21 cellular contexts compared by ENCODE assay signal in the genomic region with DNA sequence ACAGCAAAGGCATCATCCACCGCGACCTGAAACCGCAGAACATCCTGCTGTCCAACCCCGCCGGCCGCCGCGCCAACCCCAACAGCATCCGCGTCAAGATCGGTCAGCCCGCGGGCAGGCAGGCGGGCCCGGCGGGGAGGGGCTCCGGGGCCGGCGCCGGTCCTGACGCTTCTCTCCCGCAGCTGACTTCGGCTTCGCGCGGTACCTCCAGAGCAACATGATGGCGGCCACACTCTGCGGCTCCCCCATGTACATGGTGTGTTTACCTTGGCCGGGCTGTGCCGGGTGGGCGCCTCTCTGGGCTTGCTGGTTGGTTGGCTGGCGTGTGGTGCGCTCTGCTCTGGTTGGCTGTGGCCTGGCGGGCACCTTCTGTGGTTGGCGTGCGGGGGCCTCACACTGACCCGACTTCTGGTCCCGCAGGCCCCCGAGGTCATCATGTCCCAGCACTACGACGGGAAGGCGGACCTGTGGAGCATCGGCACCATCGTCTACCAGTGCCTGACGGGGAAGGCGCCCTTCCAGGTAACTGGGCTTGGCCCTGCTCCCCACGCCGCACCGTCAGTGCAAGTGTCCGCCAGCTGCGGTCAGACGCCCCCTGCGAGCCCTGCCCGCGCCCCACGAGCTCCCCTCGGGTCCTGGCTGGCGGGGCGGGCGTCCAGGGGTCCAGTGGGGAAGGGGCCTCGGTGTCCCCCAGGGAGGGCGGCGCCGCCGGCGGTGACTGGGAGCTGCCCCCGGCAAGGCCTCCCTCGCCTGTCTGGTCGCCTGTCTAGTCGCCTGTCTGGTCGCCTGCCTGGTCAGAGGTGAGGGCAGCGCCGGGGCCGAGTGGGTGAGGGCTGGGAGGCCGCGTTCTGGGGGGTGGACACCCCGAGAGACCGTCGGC. TPM values are rescaled to one million over a fixed set of nuclear protein-coding genes. Genes with fewer than 3 reads are reported as not detected.
DNase-seq lines count a peak whose midpoint lies in the region; ATAC-seq and TF ChIP-seq lines count a peak whose summit lies in the region.
"Had no signal": no experiment of that assay in that cellular context is flagged by ENCODE, and none has a peak within 500 bp of the region (broad histone marks: within the 10 kb centered on the region; RNA-seq: fewer than 3 reads in every experiment).

No MANE protein-coding gene starts in this region.

- H4K20me1 ChIP-seq in BLaER1 = peaks cover 98% of the 10 kb centered on the region
- peaks cover 22% of the 10 kb centered on the region for H4K20me1 ChIP-seq in osteoblast (ENCODE audit: insufficient read depth, low read length)

- peak overlapping the region; percentile 60; the same call in 1 of the 2 replicates for H3K9ac ChIP-seq in BLaER1

- no peak overlapping the region for H3K4me3 ChIP-seq in BE2C (ENCODE audit: low read depth, low read length)
- H3K4me3 ChIP-seq in BLaER1 = peak overlapping the region; percentile 40; the same call in 1 of the 2 replicates
- no peak overlapping the region for H3K4me3 ChIP-seq in osteoblast (ENCODE audit: insufficient read depth, low read length)
- H3K4me3 ChIP-seq: MG63 had no signal

- H3K27me3 Mint-ChIP-seq in chondrocyte (ENCODE audit: low read depth) = no peaks in the 10 kb centered on the region
- H3K27me3 Mint-ChIP-seq: CD4-positive, alpha-beta memory T cell had no signal

- DNase-seq in BE2C = peak; percentile 8
- DNase-seq in chondrocyte (ENCODE audit: low spot score) = peak; percentile 92
- peak; percentile 89 for DNase-seq in osteoblast (ENCODE audit: insufficient read length, low spot score, missing footprints)
- no peak for DNase-seq in NK-92 (lab: John Stamatoyannopoulos, UW; ENCODE audit: unreplicated experiment)
- no peak for DNase-seq in NCI-H1417 (lab: John Stamatoyannopoulos, UW)
- no peak for DNase-seq in NCI-H510A treated with DMSO at 0.1 percent for 48 hours (lab: John Stamatoyannopoulos, UW)
- DNase-seq: CD4-positive, alpha-beta memory T cell; COR-L47; DMS53; H9; KG1; MG63; NCI-H1105 treated with DMSO at 0.1 percent for 48 hours; NCI-H2029; NCI-H446; NCI-H526; NCI-H82; RPMI8226; SHP77 treated with DMSO at 0.1 percent for 48 hours had no signal

- H3K4me1 Mint-ChIP-seq in chondrocyte (ENCODE audit: low read depth) = peaks cover 34% of the 10 kb centered on the region

- H3K9me3 ChIP-seq in BE2C (no peaks in the 10 kb centered on the region), BLaER1 (no peaks in the 10 kb centered on the region), osteoblast (ENCODE audit: low read depth, low read length) (no peaks in the 10 kb centered on the region)
- H3K9me3 ChIP-seq: MG63 had no signal

- H3K79me2 ChIP-seq in osteoblast (ENCODE audit: insufficient read depth, low read length) = peaks cover 3% of the 10 kb centered on the region

- TF ChIP-seq CTCF in BE2C (IDR thresholded peaks at IDR 0.05; ENCODE audit: low read depth, low read length) = no peak
- TF ChIP-seq CTCF in chondrocyte (IDR thresholded peaks at IDR 0.05) = no peak
- TF ChIP-seq CTCF in osteoblast (IDR thresholded peaks at IDR 0.05; ENCODE audit: extremely low read depth, low read depth, low read length) = no peak

- H3K36me3 ChIP-seq in BE2C (peaks cover 3% of the 10 kb centered on the region; the same call in 1 of the 2 replicates), BLaER1 (peaks cover 96% of the 10 kb centered on the region), osteoblast (ENCODE audit: insufficient read depth, low read length) (peaks cover 2% of the 10 kb centered on the region)

- no peak overlapping the region for H3K27ac Mint-ChIP-seq in chondrocyte (ENCODE audit: unreplicated experiment)
- H3K27ac Mint-ChIP-seq: CD4-positive, alpha-beta memory T cell had no signal

- H3K9me3 Mint-ChIP-seq in chondrocyte (ENCODE audit: low read depth) = no peaks in the 10 kb centered on the region
- H3K9me3 Mint-ChIP-seq: CD4-positive, alpha-beta memory T cell; H9 had no signal

- no peak overlapping the region for H2AFZ ChIP-seq in osteoblast (ENCODE audit: low read length)

- H3K4me1 ChIP-seq in BE2C (peaks cover 14% of the 10 kb centered on the region), BLaER1 (peaks cover 70% of the 10 kb centered on the region), osteoblast (ENCODE audit: insufficient read depth, low read length) (peaks cover 9% of the 10 kb centered on the region)

- H3K36me3 Mint-ChIP-seq in chondrocyte (ENCODE audit: low read depth) = peaks cover 6% of the 10 kb centered on the region

- no peak for ATAC-seq in HG03097 (IDR thresholded peaks at IDR 0.05; ENCODE audit: low FRiP score, unreplicated experiment)

- H3K4me2 ChIP-seq in BLaER1 = peak overlapping the region; percentile 91
- no peak overlapping the region for H3K4me2 ChIP-seq in osteoblast (ENCODE audit: insufficient read depth, low read length)

- H3K27ac ChIP-seq in BLaER1 = peak overlapping the region; percentile 75
- no peak overlapping the region for H3K27ac ChIP-seq in osteoblast (ENCODE audit: low read depth, low read length)

- no peak overlapping the region for H3K4me3 Mint-ChIP-seq in chondrocyte (ENCODE audit: unreplicated experiment)
- H3K4me3 Mint-ChIP-seq: CD4-positive, alpha-beta memory T cell; H9 had no signal

- H3K27me3 ChIP-seq in BE2C (no peaks in the 10 kb centered on the region), BLaER1 (no peaks in the 10 kb centered on the region), osteoblast (ENCODE audit: insufficient read depth, low read length) (no peaks in the 10 kb centered on the region)
- H3K27me3 ChIP-seq: MG63 had no signal

RNA-seq across cellular contexts. Expression of a gene that starts 14.5 kb away (rescaled TPM):
- 43.2 TPM for polyA plus RNA-seq in BE2C (2012; ENCODE audit: insufficient read depth, insufficient read length, low read depth)
- total RNA-seq in chondrocyte (54.2 to 65.7 TPM (median 56.1 TPM) in 3 replicates), osteoblast (13.3 and 14.1 TPM in 2 replicates)

RNA-seq across cellular contexts. Expression of a gene that starts 20.1 kb away (rescaled TPM):
- 128 TPM for polyA plus RNA-seq in BE2C (2012; ENCODE audit: insufficient read depth, insufficient read length, low read depth)
- total RNA-seq in chondrocyte (18.7 to 21.0 TPM (median 19.8 TPM) in 3 replicates), osteoblast (6.5 and 7.6 TPM in 2 replicates)

RNA-seq across cellular contexts. Expression of a gene that starts 40.8 kb away (rescaled TPM):
- polyA plus RNA-seq in BE2C (2012; ENCODE audit: insufficient read depth, insufficient read length, low read depth) = 50.5 TPM
- total RNA-seq in chondrocyte = 35.9 to 48.0 TPM (median 36.8 TPM) in 3 replicates
- total RNA-seq in osteoblast = 14.4 and 14.5 TPM in 2 replicates

Comparison
In these comparisons a context has a peak if more than half of its experiments do, and no peak if none do; other contexts are left out.
1. DNase-seq: peak in BE2C (single experiment), chondrocyte (single experiment) and osteoblast (single experiment); none in NK-92 (single experiment), NCI-H1417 (0 of 3) and NCI-H510A treated with DMSO at 0.1 percent for 48 hours (single experiment).